In genomic region chr1:161576676-161577075, GRCh38 we compare ENCODE assay signal across 2 cellular contexts. TPM values are rescaled to one million over a fixed set of nuclear protein-coding genes. Genes with fewer than 3 reads are reported as not detected.
"Had no signal": no experiment of that assay in that cellular context is flagged by ENCODE, and none has a peak within 500 bp of the region (broad histone marks: within the 10 kb centered on the region; RNA-seq: fewer than 3 reads in every experiment).

No MANE protein-coding gene starts in this region.

RNA-seq across cellular contexts. Expression of gene FCGR3A, which starts 27.1 kb away (rescaled TPM):
- total RNA-seq: M059J, SJCRH30 had no signal

RNA-seq across cellular contexts. Expression of gene FCGR3B, which starts 54.3 kb away (rescaled TPM):
- total RNA-seq: SJCRH30 had no signal
